ENCODE assay signal across 8 cellular contexts in genomic region chr14:103518416-103519042, GRCh38. TPM values are rescaled to one million over a fixed set of nuclear protein-coding genes. Genes with fewer than 3 reads are reported as not detected.
DNase-seq lines count a peak whose midpoint lies in the region; ATAC-seq and TF ChIP-seq lines count a peak whose summit lies in the region.

No MANE protein-coding gene starts in this region.

- DNase-seq in NCI-H526 treated with DMSO at 0.1 percent for 48 hours (lab: John Stamatoyannopoulos, UW) (peak; percentile 11), osteoblast (ENCODE audit: insufficient read length, low spot score, missing footprints) (peak; percentile 98), cortex of kidney (lab: John Stamatoyannopoulos, UW) (no peak)

- TF ChIP-seq CTCF in 22Rv1 (IDR thresholded peaks at IDR 0.05) (peak; percentile 95), GM12872 (IDR thresholded peaks at IDR 0.05; ENCODE audit: insufficient read depth, low read depth, low read length) (peak; percentile 96), gastroesophageal sphincter (IDR thresholded peaks at IDR 0.05) (peak in 3 of 4 experiments; percentile 94 to 98 (median 96)), osteoblast (IDR thresholded peaks at IDR 0.05; ENCODE audit: extremely low read depth, low read depth, low read length) (peak; percentile 87)

- no peak overlapping the region for H2AFZ ChIP-seq in osteoblast (ENCODE audit: low read length)

- no peaks in the 10 kb centered on the region for H3K9me3 ChIP-seq in gastroesophageal sphincter
- no peaks in the 10 kb centered on the region for H3K9me3 ChIP-seq in osteoblast (ENCODE audit: low read depth, low read length)

- H3K4me3 Mint-ChIP-seq in activated T-helper 17 cell treated with anti-CD3 and anti-CD28 coated beads, Interleukin-2, amount 50 U/mL, for 72 hours: no peak overlapping the region

- H4K20me1 ChIP-seq in osteoblast (ENCODE audit: insufficient read depth, low read length): peaks cover 8% of the 10 kb centered on the region

- H3K4me3 ChIP-seq in gastroesophageal sphincter (no peak overlapping the region), osteoblast (ENCODE audit: insufficient read depth, low read length) (no peak overlapping the region)

- H3K79me2 ChIP-seq in osteoblast (ENCODE audit: insufficient read depth, low read length): no peaks in the 10 kb centered on the region

- TF ChIP-seq EP300 in gastroesophageal sphincter (IDR thresholded peaks at IDR 0.05): no peak

- no CpG with 5 or more reads among the region's 9 CpGs for WGBS in gastroesophageal sphincter (ENCODE audit: low coverage in 1 of 2), 2 donors

- H3K27ac ChIP-seq in 22Rv1: peak overlapping the region; percentile 96
- H3K27ac ChIP-seq in gastroesophageal sphincter: peak overlapping the region; percentile 49 to 99 (median 98)
- no peak overlapping the region for H3K27ac ChIP-seq in osteoblast (ENCODE audit: low read depth, low read length)

- no peaks in the 10 kb centered on the region for H3K9me3 Mint-ChIP-seq in activated T-helper 17 cell treated with anti-CD3 and anti-CD28 coated beads, Interleukin-2, amount 50 U/mL, for 72 hours

- H3K4me2 ChIP-seq in osteoblast (ENCODE audit: insufficient read depth, low read length): no peak overlapping the region

- no peaks in the 10 kb centered on the region for H3K27me3 ChIP-seq in gastroesophageal sphincter
- H3K27me3 ChIP-seq in osteoblast (ENCODE audit: insufficient read depth, low read length): peaks cover 17% of the 10 kb centered on the region

- H3K27ac Mint-ChIP-seq in activated T-helper 17 cell treated with anti-CD3 and anti-CD28 coated beads, Interleukin-2, amount 50 U/mL, for 72 hours: no peak overlapping the region

- peaks cover 5% of the 10 kb centered on the region for H3K4me1 Mint-ChIP-seq in activated T-helper 17 cell treated with anti-CD3 and anti-CD28 coated beads, Interleukin-2, amount 50 U/mL, for 72 hours

- peaks cover 0 to 68% (median 41%) of the 10 kb centered on the region in 3 donors for H3K4me1 ChIP-seq in gastroesophageal sphincter
- peaks cover 26% of the 10 kb centered on the region for H3K4me1 ChIP-seq in osteoblast (ENCODE audit: insufficient read depth, low read length)

- H3K27me3 Mint-ChIP-seq in activated T-helper 17 cell treated with anti-CD3 and anti-CD28 coated beads, Interleukin-2, amount 50 U/mL, for 72 hours: no peaks in the 10 kb centered on the region

- peak in 1 of 2 donors; percentile 5 for TF ChIP-seq POLR2A in gastroesophageal sphincter (IDR thresholded peaks at IDR 0.05)

- H3K36me3 Mint-ChIP-seq in activated T-helper 17 cell treated with anti-CD3 and anti-CD28 coated beads, Interleukin-2, amount 50 U/mL, for 72 hours (ENCODE audit: low read depth): no peaks in the 10 kb centered on the region

- peak; percentile 52 for ATAC-seq in activated T-helper 17 cell treated with anti-CD3 and anti-CD28 coated beads, Interleukin-2, amount 50 U/mL, for 72 hours (replicated peaks)
- ATAC-seq in gastroesophageal sphincter: peak; percentile 47
- no peak for ATAC-seq in HG02870 (IDR thresholded peaks at IDR 0.05; ENCODE audit: unreplicated experiment)

- H3K36me3 ChIP-seq in gastroesophageal sphincter (peaks cover 0 to 14% of the 10 kb centered on the region in 2 donors), osteoblast (ENCODE audit: insufficient read depth, low read length) (no peaks in the 10 kb centered on the region)

RNA-seq across cellular contexts. Expression of gene CKB, which starts 4.1 kb away (rescaled TPM):
- total RNA-seq in activated T-helper 17 cell treated with anti-CD3 and anti-CD28 coated beads, Interleukin-2, amount 50 U/mL, for 72 hours: 10 to 100 TPM in 1 of 2 donors, 1 to 10 TPM in 1; 4.5 to 13.4 TPM
- total RNA-seq in gastroesophageal sphincter: 1,000 to 10,000 TPM in 2 of 4 donors, 100 to 1,000 TPM in 2; 453 to 1,624 (median 922) TPM
- total RNA-seq in osteoblast: 5.1 and 8.3 TPM in 2 replicates

RNA-seq across cellular contexts. Expression of gene TRMT61A, which starts 10.5 kb away (rescaled TPM):
- 10 to 100 TPM in 1 of 2 donors, 1 to 10 TPM in 1; 7.0 to 17.2 TPM for total RNA-seq in activated T-helper 17 cell treated with anti-CD3 and anti-CD28 coated beads, Interleukin-2, amount 50 U/mL, for 72 hours
- 10 to 100 TPM; 22.5 to 45.2 (median 30.9) TPM for total RNA-seq in gastroesophageal sphincter
- total RNA-seq in osteoblast: 9.0 and 10.6 TPM in 2 replicates

RNA-seq across cellular contexts. Expression of gene BAG5, which starts 43.9 kb away (rescaled TPM):
- 10 to 100 TPM; 21.0 to 33.2 TPM for total RNA-seq in activated T-helper 17 cell treated with anti-CD3 and anti-CD28 coated beads, Interleukin-2, amount 50 U/mL, for 72 hours
- total RNA-seq in gastroesophageal sphincter (10 to 100 TPM; 31.1 to 41.3 (median 38.5) TPM), osteoblast (28.6 and 30.8 TPM in 2 replicates)

RNA-seq across cellular contexts. Expression of gene COA8, which starts 44.2 kb away (rescaled TPM):
- 10 to 100 TPM; 30.9 to 39.9 TPM for total RNA-seq in activated T-helper 17 cell treated with anti-CD3 and anti-CD28 coated beads, Interleukin-2, amount 50 U/mL, for 72 hours
- 10 to 100 TPM; 25.8 to 41.4 (median 28.4) TPM for total RNA-seq in gastroesophageal sphincter
- 23.0 and 24.6 TPM in 2 replicates for total RNA-seq in osteoblast

Comparison
In these comparisons a context has a peak if more than half of its experiments do, and no peak if none do; other contexts are left out.
1. RNA of gene CKB, which starts 4.1 kb away (total RNA-seq): 453 to 1,624 TPM in gastroesophageal sphincter; 4.5 to 13.4 TPM in activated T-helper 17 cell treated with anti-CD3 and anti-CD28 coated beads, Interleukin-2, amount 50 U/mL, for 72 hours and 5.1 to 8.3 TPM in osteoblast; every median in the first group is over 10 times any median in the second.
2. Peak in every context shown above with its lines, with median percentiles within 50 percentile points of each other: CTCF ChIP-seq.